In the genomic region with DNA sequence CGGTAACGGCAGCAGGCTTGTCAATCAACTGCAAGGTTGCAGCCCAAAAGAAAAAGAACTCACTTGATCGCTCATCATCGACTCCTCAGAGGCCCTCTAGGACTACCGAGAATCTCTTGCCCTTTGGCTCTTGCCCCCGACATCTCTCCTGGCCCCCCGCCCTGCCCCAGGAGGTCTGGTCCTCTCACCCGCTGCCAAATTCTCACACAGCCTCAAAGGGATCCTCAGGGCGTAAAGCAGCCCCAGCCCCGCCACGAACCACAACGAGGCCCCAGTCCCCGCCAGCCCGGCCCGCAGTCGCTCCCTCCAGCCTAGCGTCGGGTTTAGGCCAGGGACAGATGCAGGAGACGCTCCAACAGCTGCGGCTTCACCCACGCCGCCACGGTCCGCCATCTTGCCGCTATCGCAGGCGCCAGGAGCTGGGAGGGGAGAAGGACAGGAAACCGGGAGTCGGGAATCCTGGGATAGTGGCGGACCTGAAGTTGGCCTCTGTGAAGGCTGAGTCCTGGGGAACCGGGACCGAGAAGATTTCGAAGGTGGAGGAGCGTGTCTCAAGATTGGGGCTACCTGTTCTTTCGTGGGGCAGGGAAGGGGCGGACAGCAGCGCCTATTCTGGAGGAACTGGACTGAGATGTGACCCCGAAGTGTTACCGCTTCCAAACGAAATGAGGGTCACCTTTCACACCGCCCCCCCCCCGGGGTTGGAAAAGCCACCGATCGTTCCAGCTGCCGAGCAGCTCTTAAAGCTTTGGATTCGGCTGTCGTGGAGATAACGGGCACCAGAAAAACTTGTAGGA, we compare ENCODE assay signal across 8 cellular contexts. TPM values are rescaled to one million over a fixed set of nuclear protein-coding genes. Genes with fewer than 3 reads are reported as not detected.
DNase-seq lines count a peak whose midpoint lies in the region; ATAC-seq and TF ChIP-seq lines count a peak whose summit lies in the region.

A gene with protein sequence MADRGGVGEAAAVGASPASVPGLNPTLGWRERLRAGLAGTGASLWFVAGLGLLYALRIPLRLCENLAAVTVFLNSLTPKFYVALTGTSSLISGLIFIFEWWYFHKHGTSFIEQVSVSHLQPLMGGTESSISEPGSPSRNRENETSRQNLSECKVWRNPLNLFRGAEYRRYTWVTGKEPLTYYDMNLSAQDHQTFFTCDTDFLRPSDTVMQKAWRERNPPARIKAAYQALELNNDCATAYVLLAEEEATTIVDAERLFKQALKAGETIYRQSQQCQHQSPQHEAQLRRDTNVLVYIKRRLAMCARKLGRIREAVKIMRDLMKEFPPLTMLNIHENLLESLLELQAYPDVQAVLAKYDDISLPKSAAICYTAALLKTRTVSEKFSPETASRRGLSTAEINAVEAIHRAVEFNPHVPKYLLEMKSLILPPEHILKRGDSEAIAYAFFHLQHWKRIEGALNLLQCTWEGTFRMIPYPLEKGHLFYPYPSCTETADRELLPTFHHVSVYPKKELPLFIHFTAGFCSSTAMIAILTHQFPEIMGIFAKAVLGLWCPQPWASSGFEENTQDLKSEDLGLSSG (minus strand): TSS at position 421 of the 797 bp plus-strand sequence. CDS start 28 bp downstream, at position 393.

- intact Hi-C loops in Panc1 (cut with micrococcal nuclease; ENCODE audit: unreplicated experiment), result loop anchor here (10.0 kb wide), 1 partner anchor 114 kb away; the partner anchor contains the start of gene WNT2B

- H3K9ac ChIP-seq in fibroblast of lung (ENCODE audit: insufficient read depth, low read length), result peak within 1 kb of the TSS; percentile 96

- in situ Hi-C loops in Panc1 (cut with HindIII; ENCODE audit: low pct_unique_long_range_greater_than_20kb, low sequenced_read_pairs), result no loop called here

- TF ChIP-seq CTCF in Panc1 (IDR thresholded peaks at IDR 0.05) (no peak), fibroblast of lung (conservative IDR thresholded peaks at IDR 0.05 in 1 of 2, IDR thresholded peaks at IDR 0.05 in 1 of 2; ENCODE audit: low read depth in 1 of 2, low read length in 2 of 2) (no peak)

- H3K27me3 ChIP-seq in Panc1 (ENCODE audit: control insufficient read depth, insufficient read depth, low read length) (no peaks in the 10 kb centered on the region), fibroblast of lung (ENCODE audit: control insufficient read depth, insufficient read depth, low read length) (no peaks in the 10 kb centered on the region)

- no peaks in the 10 kb centered on the region for H3K27me3 Mint-ChIP-seq in naive B cell
- no peaks in the 10 kb centered on the region for H3K27me3 Mint-ChIP-seq in stimulated activated memory B cell treated with anti-CD40 and anti-IgM and Interleukin-4, amounts not matched to agents 10 μg/mL and 1 μg/mL and 100 μg/mL, for 72 hours

- no peaks in the 10 kb centered on the region for H3K9me3 Mint-ChIP-seq in naive B cell
- H3K9me3 Mint-ChIP-seq in stimulated activated memory B cell treated with anti-CD40 and anti-IgM and Interleukin-4, amounts not matched to agents 10 μg/mL and 1 μg/mL and 100 μg/mL, for 72 hours, result no peaks in the 10 kb centered on the region

- BruUV-seq in Panc1 (replicated peaks; lab: Mats Ljungman, UMichigan), result no TSS peak

- H3K9me3 ChIP-seq in Panc1 (ENCODE audit: control insufficient read depth, insufficient read depth, low read depth, low read length) (no peaks in the 10 kb centered on the region), fibroblast of lung (ENCODE audit: control insufficient read depth, insufficient read depth, low read depth, low read length) (no peaks in the 10 kb centered on the region)

- ATAC-seq in Panc1, result peak; percentile 73
- peak; percentile 42 to 50 for ATAC-seq in naive B cell (ENCODE audit: low read depth in 2 of 2)
- peak; percentile 59 for ATAC-seq in stimulated activated memory B cell treated with anti-CD40 and anti-IgM and Interleukin-4, amounts not matched to agents 10 μg/mL and 1 μg/mL and 100 μg/mL, for 72 hours
- ATAC-seq in HG03469 (IDR thresholded peaks at IDR 0.05; ENCODE audit: unreplicated experiment), result no peak

- H3K36me3 ChIP-seq in Panc1 (ENCODE audit: control insufficient read depth, insufficient read depth, low read length), result peaks cover 14% of the 10 kb centered on the region
- no peaks in the 10 kb centered on the region for H3K36me3 ChIP-seq in fibroblast of lung (ENCODE audit: control insufficient read depth, insufficient read depth, low read length)

- H3K4me1 ChIP-seq in Panc1 (ENCODE audit: control insufficient read depth, insufficient read depth, low read length) (peaks cover 9% of the 10 kb centered on the region; the same call in 1 of the 2 replicates), fibroblast of lung (ENCODE audit: control insufficient read depth, extremely low read depth, insufficient read depth, low read length) (peaks cover 3% of the 10 kb centered on the region)

- peak within 1 kb of the TSS; percentile 96 to 97 for H3K4me3 ChIP-seq in Panc1 (ENCODE audit: low read depth in 2 of 2, low read length in 2 of 2)
- H3K4me3 ChIP-seq in fibroblast of lung (replicated peaks in 1 of 4; ENCODE audit: control extremely low read depth in 1 of 4, insufficient read depth in 1 of 4, low read depth in 3 of 4, low read length in 4 of 4), result peak within 1 kb of the TSS; percentile 79 to 97 (median 91)

- peak within 1 kb of the TSS; percentile 96 for H3K4me2 ChIP-seq in fibroblast of lung (ENCODE audit: extremely low read depth, insufficient read depth, low read length)

- H3K27ac ChIP-seq in Panc1 (ENCODE audit: low read length) (peak within 1 kb of the TSS; percentile 99), fibroblast of lung (ENCODE audit: insufficient read depth, low read length) (peak within 1 kb of the TSS; percentile 99)

- H3K36me3 Mint-ChIP-seq in naive B cell, result peaks cover 0 to 7% of the 10 kb centered on the region in 2 donors
- peaks cover 11% of the 10 kb centered on the region for H3K36me3 Mint-ChIP-seq in stimulated activated memory B cell treated with anti-CD40 and anti-IgM and Interleukin-4, amounts not matched to agents 10 μg/mL and 1 μg/mL and 100 μg/mL, for 72 hours

- POLR2A ChIA-PET in Panc1 (lab: Charles Lee), result interaction anchor here (0.6 kb wide), 1 partner anchor 80 kb away, joined by 6 read pairs; no protein-coding TSS in a partner anchor

- H2AFZ ChIP-seq in fibroblast of lung (ENCODE audit: low read length), result peak within 1 kb of the TSS; percentile 79

- CTCF ChIA-PET in Panc1 (lab: Charles Lee), result no interaction called here

- DNase-seq in EH (ENCODE audit: low read depth) (peak; percentile 80), HT-29 (ENCODE audit: low spot score) (peak; percentile 65), Panc1 (ENCODE audit: low read depth, low spot score) (no peak), fibroblast of lung (ENCODE audit: low read depth in 2 of 2) (peak; percentile 70 to 83), naive B cell (peak; percentile 69)
- DNase-seq in activated T-helper 9 cell treated with anti-CD3 and anti-CD28 coated beads, Interleukin-2, amount 50 U/mL, for 16 hours (ENCODE audit: low read depth), result peak; percentile 43

- peaks cover 2% of the 10 kb centered on the region for H4K20me1 ChIP-seq in fibroblast of lung (ENCODE audit: control insufficient read depth, extremely low read depth, insufficient read depth, low read length)

- H3K4me3 Mint-ChIP-seq in naive B cell, result peak within 1 kb of the TSS; percentile 95 to 100 (median 99)
- peak within 1 kb of the TSS; percentile 100 for H3K4me3 Mint-ChIP-seq in stimulated activated memory B cell treated with anti-CD40 and anti-IgM and Interleukin-4, amounts not matched to agents 10 μg/mL and 1 μg/mL and 100 μg/mL, for 72 hours

- H3K27ac Mint-ChIP-seq in naive B cell, result peak within 1 kb of the TSS; percentile 100
- H3K27ac Mint-ChIP-seq in stimulated activated memory B cell treated with anti-CD40 and anti-IgM and Interleukin-4, amounts not matched to agents 10 μg/mL and 1 μg/mL and 100 μg/mL, for 72 hours, result peak within 1 kb of the TSS; percentile 100

- H3K79me2 ChIP-seq in fibroblast of lung (ENCODE audit: control insufficient read depth, insufficient read depth, low read length), result peaks cover 67% of the 10 kb centered on the region

- peaks cover 25 to 45% (median 41%) of the 10 kb centered on the region in 3 donors for H3K4me1 Mint-ChIP-seq in naive B cell
- peaks cover 40% of the 10 kb centered on the region for H3K4me1 Mint-ChIP-seq in stimulated activated memory B cell treated with anti-CD40 and anti-IgM and Interleukin-4, amounts not matched to agents 10 μg/mL and 1 μg/mL and 100 μg/mL, for 72 hours

RNA-seq across cellular contexts. Expression of the gene that starts here (rescaled TPM):
- 21.9 and 22.5 TPM in 2 replicates for total RNA-seq in HT-29 (2014; rRNA removed; shearing (Covaris generic))
- 13.4 TPM for total RNA-seq in Panc1 (2021; ENCODE audit: unreplicated experiment)
- polyA plus RNA-seq in Panc1 (2012; ENCODE audit: insufficient read length), result 12.6 TPM
- total RNA-seq in fibroblast of lung, result 16.9 and 18.0 TPM in 2 replicates
- polyA plus RNA-seq in fibroblast of lung, result 14.0 and 14.6 TPM in 2 replicates
- polyA plus RNA-seq in fibroblast of lung (2012), result 12.9 and 14.4 TPM in 2 replicates
- 2.9 and 10.7 TPM in 2 replicates for polyA minus RNA-seq in fibroblast of lung (ENCODE audit: low replicate concordance)
- 10 to 100 TPM; 10.7 to 22.0 (median 13.5) TPM for polyA plus RNA-seq in naive B cell (ENCODE audit: low read depth in 6 of 6)
